16 cellular contexts compared by ENCODE assay signal in the genomic region with DNA sequence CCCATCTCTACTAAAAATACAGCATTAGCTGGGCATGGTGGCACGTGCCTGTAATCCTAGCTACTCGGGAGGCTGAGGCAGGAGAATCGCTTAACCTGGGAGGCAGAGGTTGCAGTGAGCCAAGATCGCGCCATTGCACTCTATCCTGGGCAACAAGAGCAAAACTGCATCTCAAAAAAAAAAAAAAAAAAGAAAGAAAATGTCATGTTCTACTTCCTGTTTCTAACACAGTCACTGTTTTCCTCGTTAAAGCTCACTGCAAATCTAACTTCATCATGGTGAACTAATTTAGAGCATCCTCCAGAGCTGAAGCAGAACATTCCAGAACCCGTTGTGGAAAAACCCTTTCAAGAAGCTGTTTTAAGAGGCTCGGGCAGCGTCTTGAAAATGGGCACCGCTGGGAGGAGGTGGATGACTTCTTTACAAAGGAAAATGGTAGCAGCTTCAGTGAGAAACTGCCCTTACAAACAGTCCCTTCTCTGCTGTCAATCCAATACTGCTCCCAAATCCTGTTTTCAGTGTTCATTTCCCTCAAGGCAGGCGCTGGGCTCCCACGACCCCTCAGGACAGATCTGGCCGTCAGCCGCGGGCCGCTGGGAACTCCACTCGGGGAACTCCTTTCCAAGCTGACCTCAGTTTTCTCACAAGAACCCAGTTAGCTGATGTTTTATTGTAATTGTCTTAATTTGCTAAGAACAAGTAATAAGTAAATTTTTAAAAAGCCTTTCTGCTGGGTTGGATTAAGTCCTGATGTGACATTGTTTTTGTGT. TPM values are rescaled to one million over a fixed set of nuclear protein-coding genes. Genes with fewer than 3 reads are reported as not detected.
DNase-seq lines count a peak whose midpoint lies in the region; ATAC-seq, FAIRE-seq and TF ChIP-seq lines count a peak whose summit lies in the region.
"Had no signal": no experiment of that assay in that cellular context is flagged by ENCODE, and none has a peak within 500 bp of the region (broad histone marks: within the 10 kb centered on the region; RNA-seq: fewer than 3 reads in every experiment).

No MANE protein-coding gene starts in this region.

- FAIRE-seq in HTR-8/SVneo (lab: Jason Lieb, UNC), result no peak

- TF ChIP-seq CTCF in A673 (conservative IDR thresholded peaks at IDR 0.05; ENCODE audit: low read depth, low read length) (no peak), RWPE1 (conservative IDR thresholded peaks at IDR 0.05; ENCODE audit: low read depth) (no peak), liver (IDR thresholded peaks at IDR 0.05; ENCODE audit: low read depth, low read length, missing input control) (no peak)

- no peak for ATAC-seq in CD4-positive, CD25-positive, alpha-beta regulatory T cell (ENCODE audit: low read depth in 2 of 2)
- ATAC-seq in HG02884 (IDR thresholded peaks at IDR 0.05; ENCODE audit: unreplicated experiment), result no peak

- no peak for DNase-seq in A673 (ENCODE audit: low spot score)
- DNase-seq in CD4-positive, CD25-positive, alpha-beta regulatory T cell, result no peak
- no peak for DNase-seq in RWPE1 (ENCODE audit: low spot score)
- DNase-seq in HTR-8/SVneo (ENCODE audit: insufficient read length, low spot score), result no peak
- no peak for DNase-seq in HPDE6-E6E7 (ENCODE audit: extremely low spot score)
- DNase-seq: activated CD4-positive, alpha-beta T cell treated with anti-CD3 and anti-CD28 coated beads, Interleukin-2, amount 50 U/mL, for 4 hours; anterior cingulate cortex; DMS153; foreskin fibroblast; T-helper 9 cell had no signal

- H3K36me3 Mint-ChIP-seq in CD4-positive, CD25-positive, alpha-beta regulatory T cell, result peaks cover 40% of the 10 kb centered on the region

- CTCF ChIA-PET in A673 (lab: Charles Lee) (no interaction called here), RWPE1 (lab: Yijun Ruan, JAX) (interaction anchor here (0.5 to 0.7 kb wide), 5 partner anchors 52 to 330 kb away, joined by 3 to 4 read pairs (median 3); no protein-coding TSS in a partner anchor)

- H3K9ac ChIP-seq in liver (ENCODE audit: low read depth in 1 of 2, low read length in 2 of 2), result no peak overlapping the region
- H3K9ac ChIP-seq: BLaER1, parathyroid adenoma had no signal

- no peaks in the 10 kb centered on the region for H3K9me3 Mint-ChIP-seq in CD4-positive, CD25-positive, alpha-beta regulatory T cell

- no peaks in the 10 kb centered on the region for H3K27me3 Mint-ChIP-seq in CD4-positive, CD25-positive, alpha-beta regulatory T cell

- H3K36me3 ChIP-seq in A673 (ENCODE audit: insufficient read depth, low read length, poor library complexity, severe bottlenecking) (peaks cover 65% of the 10 kb centered on the region), liver (ENCODE audit: control insufficient read depth in 4 of 4, insufficient read depth in 3 of 4, low read depth in 1 of 4, low read length in 3 of 4) (peaks cover 13 to 37% (median 26%) of the 10 kb centered on the region in 4 donors)
- H3K36me3 ChIP-seq in CD4-positive, CD25-positive, alpha-beta regulatory T cell (ENCODE audit: control insufficient read depth, insufficient read depth, low read length), result peaks cover 78% of the 10 kb centered on the region

- POLR2A ChIA-PET in A673 (lab: Charles Lee; ENCODE audit: low non-redundant PET) (no interaction called here), RWPE1 (lab: Yijun Ruan, JAX; ENCODE audit: low non-redundant PET) (interaction anchor here (0.7 kb wide), 1 partner anchor 181 kb away, joined by 9 read pairs; no protein-coding TSS in a partner anchor)

- TSS peak; percentile 70 for BruUV-seq in A673 (replicated peaks; lab: Mats Ljungman, UMichigan)

- no peaks in the 10 kb centered on the region for H3K9me3 ChIP-seq in A673 (ENCODE audit: low read depth, low read length, poor library complexity, severe bottlenecking)
- H3K9me3 ChIP-seq in CD4-positive, CD25-positive, alpha-beta regulatory T cell (ENCODE audit: control insufficient read depth in 2 of 2, low read length in 2 of 2), result no peaks in the 10 kb centered on the region
- H3K9me3 ChIP-seq in liver (ENCODE audit: control insufficient read depth in 4 of 4, low read length in 3 of 4), result no peaks in the 10 kb centered on the region
- H3K9me3 ChIP-seq: BLaER1, tibial artery had no signal

- H3K4me1 ChIP-seq in A673 (ENCODE audit: insufficient read depth, low read length, poor library complexity, severe bottlenecking) (no peaks in the 10 kb centered on the region), liver (ENCODE audit: control insufficient read depth in 4 of 4, insufficient read depth in 4 of 4, low read length in 3 of 4) (peaks cover 22 to 56% (median 44%) of the 10 kb centered on the region in 4 donors)
- no peaks in the 10 kb centered on the region for H3K4me1 ChIP-seq in CD4-positive, CD25-positive, alpha-beta regulatory T cell (ENCODE audit: control insufficient read depth, insufficient read depth, low read length, poor library complexity, severe bottlenecking)
- H3K4me1 ChIP-seq: BLaER1, tibial artery had no signal

- H3K4me3 ChIP-seq in A673 (ENCODE audit: low read depth, low read length, poor library complexity, severe bottlenecking) (no peak overlapping the region), liver (ENCODE audit: low read depth in 1 of 3, low read length in 3 of 3) (no peak overlapping the region)
- H3K4me3 ChIP-seq in CD4-positive, CD25-positive, alpha-beta regulatory T cell (ENCODE audit: low read depth, low read length), result no peak overlapping the region
- H3K4me3 ChIP-seq: BLaER1, skin epidermis, tibial artery had no signal

- H3K27ac ChIP-seq in A673 (ENCODE audit: low read depth, low read length, poor library complexity, severe bottlenecking) (no peak overlapping the region), RWPE1 (peak overlapping the region; percentile 52), liver (ENCODE audit: low read depth in 1 of 2, low read length in 2 of 2) (peak overlapping the region; percentile 94 to 98)
- no peak overlapping the region for H3K27ac ChIP-seq in CD4-positive, CD25-positive, alpha-beta regulatory T cell (ENCODE audit: insufficient read depth, low read length, poor library complexity, severe bottlenecking)
- H3K27ac ChIP-seq: BLaER1, tibial artery had no signal

- no peak for TF ChIP-seq RAD21 in liver (IDR thresholded peaks at IDR 0.05)

- no peaks in the 10 kb centered on the region for H3K27me3 ChIP-seq in A673 (replicated peaks; ENCODE audit: insufficient read depth, low read depth, low read length, poor library complexity)
- H3K27me3 ChIP-seq in CD4-positive, CD25-positive, alpha-beta regulatory T cell (ENCODE audit: control insufficient read depth, insufficient read depth, low read length), result no peaks in the 10 kb centered on the region
- no peaks in the 10 kb centered on the region for H3K27me3 ChIP-seq in liver (ENCODE audit: control insufficient read depth in 4 of 4, insufficient read depth in 4 of 4, low read length in 3 of 4)
- H3K27me3 ChIP-seq: BLaER1, tibial artery had no signal

- H3K27ac Mint-ChIP-seq in CD4-positive, CD25-positive, alpha-beta regulatory T cell, result peak overlapping the region; percentile 50 to 81 (median 79)

- H3K4me1 Mint-ChIP-seq in CD4-positive, CD25-positive, alpha-beta regulatory T cell, result peaks cover 0 to 23% (median 7%) of the 10 kb centered on the region in 4 donors

- H3K4me3 Mint-ChIP-seq in CD4-positive, CD25-positive, alpha-beta regulatory T cell, result no peak overlapping the region

- intact Hi-C loops in A673 (cut with micrococcal nuclease; ENCODE audit: unreplicated experiment), result no loop called here

- WGBS in liver, result 91% methylated on average over 17 of the region's 17 CpGs

TF ChIP-seq in liver, 16 proteins besides CTCF, POLR2A, EP300 and RAD21 (continues in another document):
- no peak for TF ChIP-seq SP1 (IDR thresholded peaks at IDR 0.05)
- no peak for TF ChIP-seq HNF4A (conservative IDR thresholded peaks at IDR 0.05)
- TF ChIP-seq RXRA (IDR thresholded peaks at IDR 0.05), result no peak
- TF ChIP-seq GABPA (IDR thresholded peaks at IDR 0.05 in 1 of 2, conservative IDR thresholded peaks at IDR 0.05 in 1 of 2), result no peak
- TF ChIP-seq FOXA1 (IDR thresholded peaks at IDR 0.05), result no peak
- TF ChIP-seq, protein P1, sequence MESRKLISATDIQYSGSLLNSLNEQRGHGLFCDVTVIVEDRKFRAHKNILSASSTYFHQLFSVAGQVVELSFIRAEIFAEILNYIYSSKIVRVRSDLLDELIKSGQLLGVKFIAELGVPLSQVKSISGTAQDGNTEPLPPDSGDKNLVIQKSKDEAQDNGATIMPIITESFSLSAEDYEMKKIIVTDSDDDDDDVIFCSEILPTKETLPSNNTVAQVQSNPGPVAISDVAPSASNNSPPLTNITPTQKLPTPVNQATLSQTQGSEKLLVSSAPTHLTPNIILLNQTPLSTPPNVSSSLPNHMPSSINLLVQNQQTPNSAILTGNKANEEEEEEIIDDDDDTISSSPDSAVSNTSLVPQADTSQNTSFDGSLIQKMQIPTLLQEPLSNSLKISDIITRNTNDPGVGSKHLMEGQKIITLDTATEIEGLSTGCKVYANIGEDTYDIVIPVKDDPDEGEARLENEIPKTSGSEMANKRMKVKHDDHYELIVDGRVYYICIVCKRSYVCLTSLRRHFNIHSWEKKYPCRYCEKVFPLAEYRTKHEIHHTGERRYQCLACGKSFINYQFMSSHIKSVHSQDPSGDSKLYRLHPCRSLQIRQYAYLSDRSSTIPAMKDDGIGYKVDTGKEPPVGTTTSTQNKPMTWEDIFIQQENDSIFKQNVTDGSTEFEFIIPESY (IDR thresholded peaks at IDR 0.05), result no peak
- no peak for TF ChIP-seq EGR1 (IDR thresholded peaks at IDR 0.05; ENCODE audit: low read depth in 2 of 2)

RNA-seq across cellular contexts. Expression of gene CTSZ, which starts 12.5 kb away (rescaled TPM):
- total RNA-seq in A673 (2021), result 1.2 and 1.4 TPM in 2 replicates
- total RNA-seq in CD4-positive, CD25-positive, alpha-beta regulatory T cell, result 26.6 TPM
- polyA plus RNA-seq in CD4-positive, CD25-positive, alpha-beta regulatory T cell, result 1 to 10 TPM; 1.8 to 3.4 (median 3.2) TPM
- 100 to 1,000 TPM; 146 to 233 TPM for total RNA-seq in liver
- 100 to 1,000 TPM in 1 of 2 donors, 10 to 100 TPM in 1; 11.8 to 229 TPM for polyA plus RNA-seq in liver

RNA-seq across cellular contexts. Expression of gene NELFCD, which starts 13.5 kb away (rescaled TPM):
- total RNA-seq in A673 (2021) (164 and 174 TPM in 2 replicates), liver (10 to 100 TPM; 39.1 to 39.8 TPM)
- total RNA-seq in CD4-positive, CD25-positive, alpha-beta regulatory T cell, result 66.3 TPM
- polyA plus RNA-seq in CD4-positive, CD25-positive, alpha-beta regulatory T cell, result 10 to 100 TPM; 58.6 to 68.2 (median 59.4) TPM
- polyA plus RNA-seq in liver, result 10 to 100 TPM; 28.1 to 35.0 TPM

RNA-seq across cellular contexts. Expression of gene TUBB1, which starts 24.7 kb away (rescaled TPM):
- not detected in 2 replicates for total RNA-seq in A673 (2021)
- 31.7 TPM for total RNA-seq in CD4-positive, CD25-positive, alpha-beta regulatory T cell
- under 1 TPM; 0.07 to 0.22 (median 0.13) TPM for polyA plus RNA-seq in CD4-positive, CD25-positive, alpha-beta regulatory T cell
- 10 to 100 TPM in 1 of 2 donors, under 1 TPM in 1; 0.17 to 59.5 TPM for total RNA-seq in liver
- polyA plus RNA-seq in liver, result under 1 TPM; 0.20 to 0.28 TPM

RNA-seq across cellular contexts. Expression of gene ATP5F1E, which starts 37.6 kb away (rescaled TPM):
- total RNA-seq in A673 (2021) (73.7 and 76.8 TPM in 2 replicates), liver (10 to 100 TPM; 11.7 to 16.6 TPM)
- total RNA-seq in CD4-positive, CD25-positive, alpha-beta regulatory T cell, result 54.9 TPM
- 100 to 1,000 TPM in 2 of 4 donors, 10 to 100 TPM in 2; 85.6 to 145 (median 102) TPM for polyA plus RNA-seq in CD4-positive, CD25-positive, alpha-beta regulatory T cell
- 100 to 1,000 TPM in 1 of 2 donors, 10 to 100 TPM in 1; 38.8 to 148 TPM for polyA plus RNA-seq in liver

RNA-seq across cellular contexts. Expression of gene PRELID3B, which starts 48.0 kb away (rescaled TPM):
- total RNA-seq in A673 (2021), result 81.9 and 83.4 TPM in 2 replicates
- total RNA-seq in CD4-positive, CD25-positive, alpha-beta regulatory T cell, result 50.4 TPM
- 10 to 100 TPM; 33.8 to 44.7 (median 37.6) TPM for polyA plus RNA-seq in CD4-positive, CD25-positive, alpha-beta regulatory T cell
- 10 to 100 TPM; 32.0 to 38.1 TPM for total RNA-seq in liver
- polyA plus RNA-seq in liver, result 10 to 100 TPM; 18.2 to 18.6 TPM

Comparison
In these comparisons a context has a peak if more than half of its experiments do, and no peak if none do; other contexts are left out.
1. H3K27ac ChIP-seq: peak in RWPE1 (single experiment) and liver (2 of 2); none in A673 (single experiment) and CD4-positive, CD25-positive, alpha-beta regulatory T cell (single experiment).
2. RNA of gene CTSZ, which starts 12.5 kb away (total RNA-seq): 146 to 233 TPM in liver and 26.6 TPM in CD4-positive, CD25-positive, alpha-beta regulatory T cell (single experiment); 1.2 to 1.4 TPM in A673; every median in the first group is over 10 times any median in the second.